9 cellular contexts compared by ENCODE assay signal in the genomic region with DNA sequence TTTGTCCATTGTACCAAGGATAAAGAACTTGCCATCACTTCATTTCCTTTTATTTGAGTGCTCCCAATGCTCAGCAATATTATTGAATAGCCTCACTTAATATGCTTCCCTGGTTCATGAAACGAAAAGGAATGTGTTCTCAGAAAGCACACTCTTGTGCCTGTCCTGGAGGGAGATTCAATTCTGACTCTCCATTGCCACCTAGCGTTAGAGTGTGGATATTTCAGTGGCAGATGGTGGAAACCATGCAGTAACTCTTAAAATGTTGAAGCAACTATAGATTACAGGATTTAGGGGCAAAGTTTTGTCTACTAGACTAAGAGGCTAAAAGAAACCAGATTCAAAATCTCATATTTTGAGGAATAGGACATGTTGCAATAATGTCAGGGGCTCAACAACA. TPM values are rescaled to one million over a fixed set of nuclear protein-coding genes. Genes with fewer than 3 reads are reported as not detected.
A peak's percentile ranks its signal among the peaks of the same experiment; 100 is the strongest.
DNase-seq lines count a peak whose midpoint lies in the region; TF ChIP-seq lines count a peak whose summit lies in the region.
"Had no signal": no experiment of that assay in that cellular context is flagged by ENCODE, and none has a peak within 500 bp of the region (broad histone marks: within the 10 kb centered on the region; RNA-seq: fewer than 3 reads in every experiment).

No MANE protein-coding gene starts in this region.

- H3K4me1 Mint-ChIP-seq in HFFc6 (ENCODE audit: low read depth) = peaks cover 34% of the 10 kb centered on the region

- no peak overlapping the region for H3K4me3 Mint-ChIP-seq in HFFc6
- H3K4me3 Mint-ChIP-seq: central memory CD8-positive, alpha-beta T cell had no signal

- no peaks in the 10 kb centered on the region for H3K36me3 Mint-ChIP-seq in HFFc6 (ENCODE audit: low read depth)

- H3K9me3 ChIP-seq in NT2/D1 (ENCODE audit: insufficient read depth, low read length) (no peaks in the 10 kb centered on the region), ascending aorta (no peaks in the 10 kb centered on the region)

- TF ChIP-seq CTCF in HFFc6 (IDR thresholded peaks at IDR 0.05) = peak; percentile 81
- peak; percentile 28 to 71 (median 70) for TF ChIP-seq CTCF in ascending aorta (IDR thresholded peaks at IDR 0.05)

- peaks cover 4% of the 10 kb centered on the region; the same call in 1 of the 2 replicates for H3K27me3 Mint-ChIP-seq in HFFc6 (ENCODE audit: insufficient read depth)
- H3K27me3 Mint-ChIP-seq: central memory CD8-positive, alpha-beta T cell had no signal

- no peaks in the 10 kb centered on the region for H3K9me3 Mint-ChIP-seq in HFFc6
- H3K9me3 Mint-ChIP-seq: central memory CD8-positive, alpha-beta T cell had no signal

- H3K4me3 ChIP-seq in NT2/D1 (ENCODE audit: insufficient read length, low read depth) (no peak overlapping the region), ascending aorta (no peak overlapping the region)

- H3K27me3 ChIP-seq in NT2/D1 (ENCODE audit: insufficient read depth, insufficient read length) (no peaks in the 10 kb centered on the region), ascending aorta (no peaks in the 10 kb centered on the region)

- no peak overlapping the region for H3K27ac ChIP-seq in ascending aorta

- H3K27ac Mint-ChIP-seq in HFFc6 = no peak overlapping the region

- no peaks in the 10 kb centered on the region for H3K36me3 ChIP-seq in NT2/D1 (ENCODE audit: insufficient read depth, insufficient read length, low read length)
- no peaks in the 10 kb centered on the region for H3K36me3 ChIP-seq in ascending aorta

- no peak overlapping the region for H3K9ac ChIP-seq in NT2/D1 (ENCODE audit: insufficient read length, low read depth)

- DNase-seq in SIG-M5 treated with dmso at 0.1 percent for 504 hours (lab: John Stamatoyannopoulos, UW; ENCODE audit: unreplicated experiment) = peak; percentile 19
- no peak for DNase-seq in SIG-M5 (lab: John Stamatoyannopoulos, UW)
- peak; percentile 33 for DNase-seq in HFFc6
- DNase-seq in NT2/D1 (ENCODE audit: low read depth, low spot score) = peak; percentile 35
- DNase-seq in ascending aorta (ENCODE audit: low spot score in 2 of 2) = no peak
- DNase-seq in iPS-NIHi11 (ENCODE audit: low spot score) = peak; percentile 63
- peak; percentile 49 for DNase-seq in stimulated activated CD8-positive, alpha-beta memory T cell treated with anti-CD3 and anti-CD28 coated beads, Interleukin-4, amount 100 ng/mL, for 48 hours
- no peak for DNase-seq in NCI-H128 (lab: John Stamatoyannopoulos, UW; ENCODE audit: unreplicated experiment)

- H3K4me1 ChIP-seq in NT2/D1 (ENCODE audit: insufficient read depth, insufficient read length) (no peaks in the 10 kb centered on the region), ascending aorta (no peaks in the 10 kb centered on the region)

- intact Hi-C loops in ascending aorta (cut with DNase I) = loop anchor here (5.0 kb wide), 1 partner anchor 32 kb away; no protein-coding TSS in a partner anchor

RNA-seq across cellular contexts. Expression of gene GAB3, which starts 36.0 kb away (rescaled TPM):
- total RNA-seq in HFFc6 (2021; fragmentation: NEBNext Ultra II Directional; extraction: Animal tissue kit (Norgen Biotek cat#: 25700)) = under 1 TPM; 0.05 to 0.50 (median 0.16) TPM
- 2.9 TPM for total RNA-seq in ascending aorta

RNA-seq across cellular contexts. Expression of gene DKC1, which starts 47.7 kb away (rescaled TPM):
- total RNA-seq in HFFc6 (2021; fragmentation: NEBNext Ultra II Directional; extraction: Animal tissue kit (Norgen Biotek cat#: 25700)) = 10 to 100 TPM; 44.6 to 55.5 (median 51.1) TPM
- total RNA-seq in ascending aorta = 3.4 TPM

Comparison
In these comparisons a context has a peak if more than half of its experiments do, and no peak if none do; other contexts are left out.
1. DNase-seq: peak in SIG-M5 treated with dmso at 0.1 percent for 504 hours (single experiment), HFFc6 (single experiment), NT2/D1 (single experiment), iPS-NIHi11 (single experiment) and stimulated activated CD8-positive, alpha-beta memory T cell treated with anti-CD3 and anti-CD28 coated beads, Interleukin-4, amount 100 ng/mL, for 48 hours (single experiment); none in SIG-M5 (single experiment), ascending aorta (0 of 2) and NCI-H128 (single experiment).
2. RNA of gene DKC1, which starts 47.7 kb away (total RNA-seq): 44.6 to 55.5 TPM in HFFc6; 3.4 TPM in ascending aorta (single experiment); every median in the first group is over 10 times any median in the second.